ENCODE assay signal across 3 cellular contexts in genomic region chr1:59237905-59238304, GRCh38.
TF ChIP-seq lines count a peak whose summit lies in the region.

No MANE protein-coding gene starts in this region.

TF ChIP-seq in SK-N-SH treated with all-trans-retinoic acid at 6 μM for 48 hours, 23 proteins besides CTCF, POLR2A, EP300 and RAD21:
- TF ChIP-seq BACH2 (CRISPR knock-in tag; IDR thresholded peaks at IDR 0.05; ENCODE audit: borderline replicate concordance) (no peak), SNAI2 (CRISPR knock-in tag; IDR thresholded peaks at IDR 0.05) (no peak), TOX (CRISPR knock-in tag; IDR thresholded peaks at IDR 0.05; ENCODE audit: borderline replicate concordance) (no peak), OSR1 (CRISPR knock-in tag; IDR thresholded peaks at IDR 0.05) (no peak), POU6F1 (CRISPR knock-in tag; IDR thresholded peaks at IDR 0.05; ENCODE audit: borderline replicate concordance, low read depth) (no peak), ZNF70 (CRISPR knock-in tag; IDR thresholded peaks at IDR 0.05) (no peak), ZNF8 (CRISPR knock-in tag; IDR thresholded peaks at IDR 0.05) (no peak), ZC3H10 (CRISPR knock-in tag; IDR thresholded peaks at IDR 0.05) (no peak), ARNTL (CRISPR knock-in tag; IDR thresholded peaks at IDR 0.05; ENCODE audit: borderline replicate concordance, low read depth) (no peak), ZFP3 (CRISPR knock-in tag; IDR thresholded peaks at IDR 0.05) (no peak), CREB5 (CRISPR knock-in tag; IDR thresholded peaks at IDR 0.05; ENCODE audit: low read depth) (no peak), ZNF565 (CRISPR knock-in tag; conservative IDR thresholded peaks at IDR 0.05; ENCODE audit: low read depth) (no peak), RARB (CRISPR knock-in tag; IDR thresholded peaks at IDR 0.05) (no peak)

TF ChIP-seq in SK-N-SH, 30 proteins besides CTCF, POLR2A, EP300 and RAD21:
- TF ChIP-seq RCOR1 (IDR thresholded peaks at IDR 0.05; ENCODE audit: low read length), result no peak
- no peak for TF ChIP-seq ZBTB33 (IDR thresholded peaks at IDR 0.05; ENCODE audit: borderline replicate concordance, low read depth)
- TF ChIP-seq, protein P1, sequence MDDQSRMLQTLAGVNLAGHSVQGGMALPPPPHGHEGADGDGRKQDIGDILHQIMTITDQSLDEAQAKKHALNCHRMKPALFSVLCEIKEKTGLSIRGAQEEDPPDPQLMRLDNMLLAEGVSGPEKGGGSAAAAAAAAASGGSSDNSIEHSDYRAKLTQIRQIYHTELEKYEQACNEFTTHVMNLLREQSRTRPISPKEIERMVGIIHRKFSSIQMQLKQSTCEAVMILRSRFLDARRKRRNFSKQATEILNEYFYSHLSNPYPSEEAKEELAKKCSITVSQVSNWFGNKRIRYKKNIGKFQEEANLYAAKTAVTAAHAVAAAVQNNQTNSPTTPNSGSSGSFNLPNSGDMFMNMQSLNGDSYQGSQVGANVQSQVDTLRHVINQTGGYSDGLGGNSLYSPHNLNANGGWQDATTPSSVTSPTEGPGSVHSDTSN (IDR thresholded peaks at IDR 0.05), result no peak
- TF ChIP-seq, protein P2, sequence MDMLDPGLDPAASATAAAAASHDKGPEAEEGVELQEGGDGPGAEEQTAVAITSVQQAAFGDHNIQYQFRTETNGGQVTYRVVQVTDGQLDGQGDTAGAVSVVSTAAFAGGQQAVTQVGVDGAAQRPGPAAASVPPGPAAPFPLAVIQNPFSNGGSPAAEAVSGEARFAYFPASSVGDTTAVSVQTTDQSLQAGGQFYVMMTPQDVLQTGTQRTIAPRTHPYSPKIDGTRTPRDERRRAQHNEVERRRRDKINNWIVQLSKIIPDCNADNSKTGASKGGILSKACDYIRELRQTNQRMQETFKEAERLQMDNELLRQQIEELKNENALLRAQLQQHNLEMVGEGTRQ (IDR thresholded peaks at IDR 0.05; ENCODE audit: borderline replicate concordance, low read depth, low read length), result no peak
- TF ChIP-seq MXI1 (IDR thresholded peaks at IDR 0.05; ENCODE audit: low read depth, low read length), result no peak
- TF ChIP-seq CHD2 (IDR thresholded peaks at IDR 0.05; ENCODE audit: low read length, partially characterized antibody), result no peak
- no peak for TF ChIP-seq NRF1 (IDR thresholded peaks at IDR 0.05; ENCODE audit: low read depth, low read length)
- no peak for TF ChIP-seq EZH2phosphoT487 (IDR thresholded peaks at IDR 0.05; ENCODE audit: borderline replicate concordance, low read depth)
- TF ChIP-seq NFIC (IDR thresholded peaks at IDR 0.05; ENCODE audit: borderline replicate concordance), result no peak
- TF ChIP-seq JUND (IDR thresholded peaks at IDR 0.05), result no peak
- no peak for TF ChIP-seq TEAD4 (IDR thresholded peaks at IDR 0.05; ENCODE audit: borderline replicate concordance, insufficient read depth)
- TF ChIP-seq YY1 (IDR thresholded peaks at IDR 0.05; ENCODE audit: low read depth), result no peak
- TF ChIP-seq GATA2 (CRISPR knock-in tag; IDR thresholded peaks at IDR 0.05), result no peak
- TF ChIP-seq USF1 (IDR thresholded peaks at IDR 0.05; ENCODE audit: borderline replicate concordance, low read depth), result no peak
- TF ChIP-seq GABPA (IDR thresholded peaks at IDR 0.05; ENCODE audit: low read depth), result no peak
- TF ChIP-seq, protein P3, sequence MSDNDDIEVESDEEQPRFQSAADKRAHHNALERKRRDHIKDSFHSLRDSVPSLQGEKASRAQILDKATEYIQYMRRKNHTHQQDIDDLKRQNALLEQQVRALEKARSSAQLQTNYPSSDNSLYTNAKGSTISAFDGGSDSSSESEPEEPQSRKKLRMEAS (IDR thresholded peaks at IDR 0.05; ENCODE audit: low read depth), result no peak
- no peak for TF ChIP-seq FOXJ3 (CRISPR knock-in tag; IDR thresholded peaks at IDR 0.05)
- TF ChIP-seq RFX5 (IDR thresholded peaks at IDR 0.05; ENCODE audit: low read length), result no peak
- no peak for TF ChIP-seq RXRA (IDR thresholded peaks at IDR 0.05; ENCODE audit: borderline replicate concordance, low read depth)
- no peak for TF ChIP-seq IRF3 (IDR thresholded peaks at IDR 0.05; ENCODE audit: low read depth, low read length)

TF ChIP-seq in K562, 482 proteins besides CTCF, POLR2A, EP300 and RAD21 (continues in another document):
- no peak for TF ChIP-seq NFIX (CRISPR knock-in tag; IDR thresholded peaks at IDR 0.05; ENCODE audit: low read depth)
- TF ChIP-seq PTRF (tag; IDR thresholded peaks at IDR 0.05), result no peak
- TF ChIP-seq, protein P4, sequence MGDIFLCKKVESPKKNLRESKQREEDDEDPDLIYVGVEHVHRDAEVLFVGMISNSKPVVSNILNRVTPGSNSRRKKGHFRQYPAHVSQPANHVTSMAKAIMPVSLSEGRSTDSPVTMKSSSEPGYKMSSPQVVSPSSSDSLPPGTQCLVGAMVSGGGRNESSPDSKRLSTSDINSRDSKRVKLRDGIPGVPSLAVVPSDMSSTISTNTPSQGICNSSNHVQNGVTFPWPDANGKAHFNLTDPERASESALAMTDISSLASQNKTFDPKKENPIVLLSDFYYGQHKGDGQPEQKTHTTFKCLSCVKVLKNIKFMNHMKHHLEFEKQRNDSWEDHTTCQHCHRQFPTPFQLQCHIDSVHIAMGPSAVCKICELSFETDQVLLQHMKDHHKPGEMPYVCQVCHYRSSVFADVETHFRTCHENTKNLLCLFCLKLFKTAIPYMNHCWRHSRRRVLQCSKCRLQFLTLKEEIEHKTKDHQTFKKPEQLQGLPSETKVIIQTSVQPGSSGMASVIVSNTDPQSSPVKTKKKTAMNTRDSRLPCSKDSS (IDR thresholded peaks at IDR 0.05; ENCODE audit: low read depth, partially characterized antibody), result no peak
- peak; percentile 88 for TF ChIP-seq ZNF316 (IDR thresholded peaks at IDR 0.05)
- TF ChIP-seq HNRNPK (IDR thresholded peaks at IDR 0.05; ENCODE audit: low read depth, low read length, poor library complexity, severe bottlenecking), result no peak
- no peak for TF ChIP-seq TAF15 (IDR thresholded peaks at IDR 0.05; ENCODE audit: low read depth, low read length)
- no peak for TF ChIP-seq SP1 (CRISPR knock-in tag; IDR thresholded peaks at IDR 0.05)
- TF ChIP-seq MAFK (IDR thresholded peaks at IDR 0.05; ENCODE audit: low read length), result peak; percentile 50; the same call in 1 of the 2 replicates
- TF ChIP-seq LCOR (CRISPR knock-in tag; IDR thresholded peaks at IDR 0.05), result no peak
- TF ChIP-seq, protein P5, sequence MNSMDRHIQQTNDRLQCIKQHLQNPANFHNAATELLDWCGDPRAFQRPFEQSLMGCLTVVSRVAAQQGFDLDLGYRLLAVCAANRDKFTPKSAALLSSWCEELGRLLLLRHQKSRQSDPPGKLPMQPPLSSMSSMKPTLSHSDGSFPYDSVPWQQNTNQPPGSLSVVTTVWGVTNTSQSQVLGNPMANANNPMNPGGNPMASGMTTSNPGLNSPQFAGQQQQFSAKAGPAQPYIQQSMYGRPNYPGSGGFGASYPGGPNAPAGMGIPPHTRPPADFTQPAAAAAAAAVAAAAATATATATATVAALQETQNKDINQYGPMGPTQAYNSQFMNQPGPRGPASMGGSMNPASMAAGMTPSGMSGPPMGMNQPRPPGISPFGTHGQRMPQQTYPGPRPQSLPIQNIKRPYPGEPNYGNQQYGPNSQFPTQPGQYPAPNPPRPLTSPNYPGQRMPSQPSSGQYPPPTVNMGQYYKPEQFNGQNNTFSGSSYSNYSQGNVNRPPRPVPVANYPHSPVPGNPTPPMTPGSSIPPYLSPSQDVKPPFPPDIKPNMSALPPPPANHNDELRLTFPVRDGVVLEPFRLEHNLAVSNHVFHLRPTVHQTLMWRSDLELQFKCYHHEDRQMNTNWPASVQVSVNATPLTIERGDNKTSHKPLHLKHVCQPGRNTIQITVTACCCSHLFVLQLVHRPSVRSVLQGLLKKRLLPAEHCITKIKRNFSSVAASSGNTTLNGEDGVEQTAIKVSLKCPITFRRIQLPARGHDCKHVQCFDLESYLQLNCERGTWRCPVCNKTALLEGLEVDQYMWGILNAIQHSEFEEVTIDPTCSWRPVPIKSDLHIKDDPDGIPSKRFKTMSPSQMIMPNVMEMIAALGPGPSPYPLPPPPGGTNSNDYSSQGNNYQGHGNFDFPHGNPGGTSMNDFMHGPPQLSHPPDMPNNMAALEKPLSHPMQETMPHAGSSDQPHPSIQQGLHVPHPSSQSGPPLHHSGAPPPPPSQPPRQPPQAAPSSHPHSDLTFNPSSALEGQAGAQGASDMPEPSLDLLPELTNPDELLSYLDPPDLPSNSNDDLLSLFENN (IDR thresholded peaks at IDR 0.05; ENCODE audit: low read depth in 2 of 2, low read length in 2 of 2), result no peak
- TF ChIP-seq TCF7 (IDR thresholded peaks at IDR 0.05; ENCODE audit: borderline replicate concordance), result no peak
- TF ChIP-seq RBM39 (optimal IDR thresholded peaks at IDR 0.05; ENCODE audit: low read depth, low read length), result no peak
- no peak for TF ChIP-seq PYGO2 (tag; IDR thresholded peaks at IDR 0.05)
- TF ChIP-seq SOX6 (IDR thresholded peaks at IDR 0.05), result no peak
- no peak for TF ChIP-seq KAT8 (IDR thresholded peaks at IDR 0.05; ENCODE audit: low read depth)
- TF ChIP-seq NCOA6 (IDR thresholded peaks at IDR 0.05), result no peak
- no peak for TF ChIP-seq HDAC8 (tag; IDR thresholded peaks at IDR 0.05)
- TF ChIP-seq HDAC3 (IDR thresholded peaks at IDR 0.05; ENCODE audit: borderline replicate concordance, partially characterized antibody), result no peak
- no peak for TF ChIP-seq CHCHD3 (CRISPR knock-in tag; IDR thresholded peaks at IDR 0.05)
- TF ChIP-seq NFATC3 (IDR thresholded peaks at IDR 0.05), result no peak
- TF ChIP-seq MAFG (tag; conservative IDR thresholded peaks at IDR 0.05), result peak; percentile 80
- TF ChIP-seq SIRT6 (IDR thresholded peaks at IDR 0.05; ENCODE audit: low read depth, low read length), result no peak
- TF ChIP-seq MAFF (IDR thresholded peaks at IDR 0.05; ENCODE audit: low read length), result peak; percentile 49; the same call in 1 of the 2 replicates
- no peak for TF ChIP-seq ZNF140 (CRISPR knock-in tag; IDR thresholded peaks at IDR 0.05)
- no peak for TF ChIP-seq BMI1 (IDR thresholded peaks at IDR 0.05; ENCODE audit: low read length)
- peak; percentile 84 for TF ChIP-seq C11orf30 (IDR thresholded peaks at IDR 0.05; ENCODE audit: low read depth)
- TF ChIP-seq CREB1 (IDR thresholded peaks at IDR 0.05), result no peak
- TF ChIP-seq CREB1 (CRISPR knock-in tag; IDR thresholded peaks at IDR 0.05), result no peak
- TF ChIP-seq ZNF518B (CRISPR knock-in tag; IDR thresholded peaks at IDR 0.05), result no peak
- TF ChIP-seq, protein P6, sequence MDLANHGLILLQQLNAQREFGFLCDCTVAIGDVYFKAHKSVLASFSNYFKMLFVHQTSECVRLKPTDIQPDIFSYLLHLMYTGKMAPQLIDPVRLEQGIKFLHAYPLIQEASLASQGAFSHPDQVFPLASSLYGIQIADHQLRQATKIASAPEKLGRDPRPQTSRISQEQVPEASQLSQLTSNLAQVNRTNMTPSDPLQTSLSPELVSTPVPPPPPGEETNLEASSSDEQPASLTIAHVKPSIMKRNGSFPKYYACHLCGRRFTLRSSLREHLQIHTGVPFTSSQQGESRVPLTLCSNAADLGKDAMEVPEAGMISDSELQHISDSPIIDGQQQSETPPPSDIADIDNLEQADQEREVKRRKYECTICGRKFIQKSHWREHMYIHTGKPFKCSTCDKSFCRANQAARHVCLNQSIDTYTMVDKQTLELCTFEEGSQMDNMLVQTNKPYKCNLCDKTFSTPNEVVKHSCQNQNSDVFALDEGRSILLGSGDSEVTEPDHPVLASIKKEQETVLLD (IDR thresholded peaks at IDR 0.05), result no peak
- TF ChIP-seq HNRNPUL1 (IDR thresholded peaks at IDR 0.05; ENCODE audit: low read length), result no peak
- TF ChIP-seq SUPT5H (IDR thresholded peaks at IDR 0.05), result no peak
- TF ChIP-seq ZNF512 (tag; IDR thresholded peaks at IDR 0.05), result no peak
